ENCODE assay signal across 1 cellular context in the genomic region with DNA sequence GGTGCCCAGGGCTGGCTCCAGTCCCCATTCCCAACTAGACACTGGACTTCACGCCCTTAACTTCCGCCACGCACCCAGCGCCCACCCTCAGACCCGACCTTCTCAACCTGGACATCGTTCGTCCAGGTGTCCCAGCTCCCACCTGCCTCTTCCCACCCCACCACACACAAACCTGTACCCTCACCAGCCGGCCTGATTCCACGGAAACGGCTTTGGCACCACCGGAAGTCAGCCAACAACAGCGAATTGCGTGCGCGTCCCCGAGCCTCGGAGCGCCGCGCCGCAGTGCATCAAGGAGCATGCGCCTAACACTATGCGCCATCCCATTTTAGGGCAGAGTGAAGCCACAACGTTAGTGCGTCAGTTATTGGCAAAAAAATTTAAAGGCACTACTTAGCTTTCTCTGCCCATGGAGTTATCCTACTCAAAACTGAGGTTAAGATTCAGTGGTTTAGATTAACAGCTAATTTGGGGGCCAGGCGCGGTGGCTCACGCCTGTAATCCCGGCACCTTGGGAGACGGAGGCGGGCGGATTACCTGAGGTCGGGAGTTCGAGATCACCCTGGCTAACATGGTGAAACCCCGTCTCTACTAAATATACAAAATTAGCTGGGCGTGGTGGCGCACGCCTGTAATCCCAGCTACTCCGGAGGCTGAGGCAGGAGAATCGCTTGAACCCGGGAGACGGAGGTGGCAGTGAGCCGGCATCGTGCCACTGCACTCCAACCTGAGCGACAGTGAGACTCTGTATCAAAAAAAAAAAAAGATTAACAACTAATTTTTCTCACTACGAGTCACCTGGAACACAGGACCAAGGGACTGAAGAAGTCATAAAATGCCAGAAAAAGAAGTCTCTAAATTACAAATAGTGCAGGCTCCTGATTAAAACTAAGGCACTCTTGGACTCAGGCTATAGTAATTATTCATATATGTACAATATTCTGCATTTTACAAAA.
TF ChIP-seq lines count a peak whose summit lies in the region.

A gene with protein sequence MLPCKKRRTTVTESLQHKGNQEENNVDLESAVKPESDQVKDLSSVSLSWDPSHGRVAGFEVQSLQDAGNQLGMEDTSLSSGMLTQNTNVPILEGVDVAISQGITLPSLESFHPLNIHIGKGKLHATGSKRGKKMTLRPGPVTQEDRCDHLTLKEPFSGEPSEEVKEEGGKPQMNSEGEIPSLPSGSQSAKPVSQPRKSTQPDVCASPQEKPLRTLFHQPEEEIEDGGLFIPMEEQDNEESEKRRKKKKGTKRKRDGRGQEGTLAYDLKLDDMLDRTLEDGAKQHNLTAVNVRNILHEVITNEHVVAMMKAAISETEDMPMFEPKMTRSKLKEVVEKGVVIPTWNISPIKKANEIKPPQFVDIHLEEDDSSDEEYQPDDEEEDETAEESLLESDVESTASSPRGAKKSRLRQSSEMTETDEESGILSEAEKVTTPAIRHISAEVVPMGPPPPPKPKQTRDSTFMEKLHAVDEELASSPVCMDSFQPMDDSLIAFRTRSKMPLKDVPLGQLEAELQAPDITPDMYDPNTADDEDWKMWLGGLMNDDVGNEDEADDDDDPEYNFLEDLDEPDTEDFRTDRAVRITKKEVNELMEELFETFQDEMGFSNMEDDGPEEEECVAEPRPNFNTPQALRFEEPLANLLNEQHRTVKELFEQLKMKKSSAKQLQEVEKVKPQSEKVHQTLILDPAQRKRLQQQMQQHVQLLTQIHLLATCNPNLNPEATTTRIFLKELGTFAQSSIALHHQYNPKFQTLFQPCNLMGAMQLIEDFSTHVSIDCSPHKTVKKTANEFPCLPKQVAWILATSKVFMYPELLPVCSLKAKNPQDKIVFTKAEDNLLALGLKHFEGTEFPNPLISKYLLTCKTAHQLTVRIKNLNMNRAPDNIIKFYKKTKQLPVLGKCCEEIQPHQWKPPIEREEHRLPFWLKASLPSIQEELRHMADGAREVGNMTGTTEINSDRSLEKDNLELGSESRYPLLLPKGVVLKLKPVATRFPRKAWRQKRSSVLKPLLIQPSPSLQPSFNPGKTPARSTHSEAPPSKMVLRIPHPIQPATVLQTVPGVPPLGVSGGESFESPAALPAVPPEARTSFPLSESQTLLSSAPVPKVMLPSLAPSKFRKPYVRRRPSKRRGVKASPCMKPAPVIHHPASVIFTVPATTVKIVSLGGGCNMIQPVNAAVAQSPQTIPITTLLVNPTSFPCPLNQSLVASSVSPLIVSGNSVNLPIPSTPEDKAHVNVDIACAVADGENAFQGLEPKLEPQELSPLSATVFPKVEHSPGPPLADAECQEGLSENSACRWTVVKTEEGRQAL (N-terminal part only) (minus strand): TSS at position 240 of the 956 bp plus-strand sequence. CDS start 3,434 bp downstream, outside the sequence.

TF ChIP-seq in HepG2, 621 proteins besides CTCF, POLR2A, EP300 and RAD21 (continued from another document and continues in another):
- TF ChIP-seq ZNF530 (CRISPR knock-in tag; IDR thresholded peaks at IDR 0.05; ENCODE audit: low read depth) (no peak), MIER3 (CRISPR knock-in tag; IDR thresholded peaks at IDR 0.05; ENCODE audit: borderline replicate concordance) (peak; percentile 73; the same call in 1 of the 2 replicates), HDAC6 (IDR thresholded peaks at IDR 0.05; ENCODE audit: low read depth, low read length) (no peak), PCBP1 (IDR thresholded peaks at IDR 0.05; ENCODE audit: borderline replicate concordance, low read depth, low read length) (0 out of 2 replicates have a peak, but pooled peaks have one; percentile 57), ZNF263 (CRISPR knock-in tag; IDR thresholded peaks at IDR 0.05) (no peak; the same call in 1 of the 2 replicates), CHD4 (IDR thresholded peaks at IDR 0.05; ENCODE audit: borderline replicate concordance, low read length) (no peak), EZH2 (conservative IDR thresholded peaks at IDR 0.05; ENCODE audit: low read depth, low read length) (no peak), ZBTB8A (CRISPR knock-in tag; IDR thresholded peaks at IDR 0.05; ENCODE audit: borderline replicate concordance, low read depth) (no peak), NR3C1 (CRISPR knock-in tag; IDR thresholded peaks at IDR 0.05) (no peak), SMAD3 (CRISPR knock-in tag; IDR thresholded peaks at IDR 0.05) (no peak), STAT5B (CRISPR knock-in tag; IDR thresholded peaks at IDR 0.05) (no peak), BHLHE40 (IDR thresholded peaks at IDR 0.05; ENCODE audit: low read length) (no peak), ISL2 (CRISPR knock-in tag; IDR thresholded peaks at IDR 0.05) (peak; percentile 34; the same call in 1 of the 2 replicates), NONO (IDR thresholded peaks at IDR 0.05) (no peak), NONO (CRISPR knock-in tag; conservative IDR thresholded peaks at IDR 0.05) (peak; percentile 63), ZNF33B (CRISPR knock-in tag; IDR thresholded peaks at IDR 0.05) (0 out of 2 replicates have a peak, but pooled peaks have one; percentile 60), ZMAT3 (CRISPR knock-in tag; conservative IDR thresholded peaks at IDR 0.05) (no peak), HOXA3 (CRISPR knock-in tag; IDR thresholded peaks at IDR 0.05) (peak; percentile 93; the same call in 1 of the 2 replicates), KDM5A (IDR thresholded peaks at IDR 0.05; ENCODE audit: borderline replicate concordance, low read length) (peak; percentile 74), ZSCAN20 (CRISPR knock-in tag; IDR thresholded peaks at IDR 0.05; ENCODE audit: borderline replicate concordance) (no peak), SNAPC2 (CRISPR knock-in tag; IDR thresholded peaks at IDR 0.05) (no peak), GABPA (IDR thresholded peaks at IDR 0.05; ENCODE audit: low read depth, low read length) (peak; percentile 78), GABPA (CRISPR knock-in tag; IDR thresholded peaks at IDR 0.05; ENCODE audit: low read depth) (peak; percentile 97), CCAR2 (optimal IDR thresholded peaks at IDR 0.05; ENCODE audit: low read depth, low read length) (no peak), ZNF839 (CRISPR knock-in tag; IDR thresholded peaks at IDR 0.05; ENCODE audit: borderline replicate concordance) (0 out of 2 replicates have a peak, but pooled peaks have one; percentile 86), ZNF549 (CRISPR knock-in tag; IDR thresholded peaks at IDR 0.05) (no peak), RARA (CRISPR knock-in tag; IDR thresholded peaks at IDR 0.05) (no peak), SALL2 (CRISPR knock-in tag; IDR thresholded peaks at IDR 0.05) (peak; percentile 48; the same call in 1 of the 2 replicates)
- TF ChIP-seq, protein P1, sequence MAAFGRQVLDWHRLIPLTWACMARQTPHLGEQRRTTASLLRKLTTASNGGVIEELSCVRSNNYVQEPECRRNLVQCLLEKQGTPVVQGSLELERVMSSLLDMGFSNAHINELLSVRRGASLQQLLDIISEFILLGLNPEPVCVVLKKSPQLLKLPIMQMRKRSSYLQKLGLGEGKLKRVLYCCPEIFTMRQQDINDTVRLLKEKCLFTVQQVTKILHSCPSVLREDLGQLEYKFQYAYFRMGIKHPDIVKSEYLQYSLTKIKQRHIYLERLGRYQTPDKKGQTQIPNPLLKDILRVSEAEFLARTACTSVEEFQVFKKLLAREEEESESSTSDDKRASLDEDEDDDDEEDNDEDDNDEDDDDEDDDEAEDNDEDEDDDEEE (CRISPR knock-in tag; IDR thresholded peaks at IDR 0.05), result no peak
- TF ChIP-seq, protein P2, sequence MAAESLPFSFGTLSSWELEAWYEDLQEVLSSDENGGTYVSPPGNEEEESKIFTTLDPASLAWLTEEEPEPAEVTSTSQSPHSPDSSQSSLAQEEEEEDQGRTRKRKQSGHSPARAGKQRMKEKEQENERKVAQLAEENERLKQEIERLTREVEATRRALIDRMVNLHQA (CRISPR knock-in tag; IDR thresholded peaks at IDR 0.05), result no peak
- TF ChIP-seq, protein P3, sequence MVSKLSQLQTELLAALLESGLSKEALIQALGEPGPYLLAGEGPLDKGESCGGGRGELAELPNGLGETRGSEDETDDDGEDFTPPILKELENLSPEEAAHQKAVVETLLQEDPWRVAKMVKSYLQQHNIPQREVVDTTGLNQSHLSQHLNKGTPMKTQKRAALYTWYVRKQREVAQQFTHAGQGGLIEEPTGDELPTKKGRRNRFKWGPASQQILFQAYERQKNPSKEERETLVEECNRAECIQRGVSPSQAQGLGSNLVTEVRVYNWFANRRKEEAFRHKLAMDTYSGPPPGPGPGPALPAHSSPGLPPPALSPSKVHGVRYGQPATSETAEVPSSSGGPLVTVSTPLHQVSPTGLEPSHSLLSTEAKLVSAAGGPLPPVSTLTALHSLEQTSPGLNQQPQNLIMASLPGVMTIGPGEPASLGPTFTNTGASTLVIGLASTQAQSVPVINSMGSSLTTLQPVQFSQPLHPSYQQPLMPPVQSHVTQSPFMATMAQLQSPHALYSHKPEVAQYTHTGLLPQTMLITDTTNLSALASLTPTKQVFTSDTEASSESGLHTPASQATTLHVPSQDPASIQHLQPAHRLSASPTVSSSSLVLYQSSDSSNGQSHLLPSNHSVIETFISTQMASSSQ (IDR thresholded peaks at IDR 0.05; ENCODE audit: low read depth), result no peak
- TF ChIP-seq, protein P3 (CRISPR knock-in tag; IDR thresholded peaks at IDR 0.05; ENCODE audit: borderline replicate concordance), result no peak
- TF ChIP-seq, protein P4, sequence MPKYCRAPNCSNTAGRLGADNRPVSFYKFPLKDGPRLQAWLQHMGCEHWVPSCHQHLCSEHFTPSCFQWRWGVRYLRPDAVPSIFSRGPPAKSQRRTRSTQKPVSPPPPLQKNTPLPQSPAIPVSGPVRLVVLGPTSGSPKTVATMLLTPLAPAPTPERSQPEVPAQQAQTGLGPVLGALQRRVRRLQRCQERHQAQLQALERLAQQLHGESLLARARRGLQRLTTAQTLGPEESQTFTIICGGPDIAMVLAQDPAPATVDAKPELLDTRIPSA (CRISPR knock-in tag; IDR thresholded peaks at IDR 0.05; ENCODE audit: borderline replicate concordance), result no peak
- TF ChIP-seq, protein P5, sequence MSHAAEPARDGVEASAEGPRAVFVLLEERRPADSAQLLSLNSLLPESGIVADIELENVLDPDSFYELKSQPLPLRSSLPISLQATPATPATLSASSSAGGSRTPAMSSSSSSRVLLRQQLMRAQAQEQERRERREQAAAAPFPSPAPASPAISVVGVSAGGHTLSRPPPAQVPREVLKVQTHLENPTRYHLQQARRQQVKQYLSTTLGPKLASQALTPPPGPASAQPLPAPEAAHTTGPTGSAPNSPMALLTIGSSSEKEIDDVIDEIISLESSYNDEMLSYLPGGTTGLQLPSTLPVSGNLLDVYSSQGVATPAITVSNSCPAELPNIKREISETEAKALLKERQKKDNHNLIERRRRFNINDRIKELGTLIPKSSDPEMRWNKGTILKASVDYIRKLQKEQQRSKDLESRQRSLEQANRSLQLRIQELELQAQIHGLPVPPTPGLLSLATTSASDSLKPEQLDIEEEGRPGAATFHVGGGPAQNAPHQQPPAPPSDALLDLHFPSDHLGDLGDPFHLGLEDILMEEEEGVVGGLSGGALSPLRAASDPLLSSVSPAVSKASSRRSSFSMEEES (CRISPR knock-in tag; IDR thresholded peaks at IDR 0.05), result 0 out of 2 replicates have a peak, but pooled peaks have one; percentile 20
- TF ChIP-seq, protein P6, sequence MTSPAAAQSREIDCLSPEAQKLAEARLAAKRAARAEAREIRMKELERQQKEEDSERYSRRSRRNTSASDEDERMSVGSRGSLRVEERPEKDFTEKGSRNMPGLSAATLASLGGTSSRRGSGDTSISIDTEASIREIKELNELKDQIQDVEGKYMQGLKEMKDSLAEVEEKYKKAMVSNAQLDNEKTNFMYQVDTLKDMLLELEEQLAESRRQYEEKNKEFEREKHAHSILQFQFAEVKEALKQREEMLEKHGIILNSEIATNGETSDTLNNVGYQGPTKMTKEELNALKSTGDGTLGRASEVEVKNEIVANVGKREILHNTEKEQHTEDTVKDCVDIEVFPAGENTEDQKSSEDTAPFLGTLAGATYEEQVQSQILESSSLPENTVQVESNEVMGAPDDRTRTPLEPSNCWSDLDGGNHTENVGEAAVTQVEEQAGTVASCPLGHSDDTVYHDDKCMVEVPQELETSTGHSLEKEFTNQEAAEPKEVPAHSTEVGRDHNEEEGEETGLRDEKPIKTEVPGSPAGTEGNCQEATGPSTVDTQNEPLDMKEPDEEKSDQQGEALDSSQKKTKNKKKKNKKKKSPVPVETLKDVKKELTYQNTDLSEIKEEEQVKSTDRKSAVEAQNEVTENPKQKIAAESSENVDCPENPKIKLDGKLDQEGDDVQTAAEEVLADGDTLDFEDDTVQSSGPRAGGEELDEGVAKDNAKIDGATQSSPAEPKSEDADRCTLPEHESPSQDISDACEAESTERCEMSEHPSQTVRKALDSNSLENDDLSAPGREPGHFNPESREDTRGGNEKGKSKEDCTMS (CRISPR knock-in tag; conservative IDR thresholded peaks at IDR 0.05), result no peak
- TF ChIP-seq, protein P7, sequence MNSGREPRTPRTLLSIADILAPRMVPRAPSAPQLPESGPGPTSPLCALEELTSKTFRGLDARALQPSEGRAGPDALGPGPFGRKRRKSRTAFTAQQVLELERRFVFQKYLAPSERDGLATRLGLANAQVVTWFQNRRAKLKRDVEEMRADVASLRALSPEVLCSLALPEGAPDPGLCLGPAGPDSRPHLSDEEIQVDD (CRISPR knock-in tag; IDR thresholded peaks at IDR 0.05; ENCODE audit: borderline replicate concordance), result no peak
- TF ChIP-seq, protein P8, sequence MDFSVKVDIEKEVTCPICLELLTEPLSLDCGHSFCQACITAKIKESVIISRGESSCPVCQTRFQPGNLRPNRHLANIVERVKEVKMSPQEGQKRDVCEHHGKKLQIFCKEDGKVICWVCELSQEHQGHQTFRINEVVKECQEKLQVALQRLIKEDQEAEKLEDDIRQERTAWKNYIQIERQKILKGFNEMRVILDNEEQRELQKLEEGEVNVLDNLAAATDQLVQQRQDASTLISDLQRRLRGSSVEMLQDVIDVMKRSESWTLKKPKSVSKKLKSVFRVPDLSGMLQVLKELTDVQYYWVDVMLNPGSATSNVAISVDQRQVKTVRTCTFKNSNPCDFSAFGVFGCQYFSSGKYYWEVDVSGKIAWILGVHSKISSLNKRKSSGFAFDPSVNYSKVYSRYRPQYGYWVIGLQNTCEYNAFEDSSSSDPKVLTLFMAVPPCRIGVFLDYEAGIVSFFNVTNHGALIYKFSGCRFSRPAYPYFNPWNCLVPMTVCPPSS (IDR thresholded peaks at IDR 0.05), result no peak
- TF ChIP-seq, protein P9, sequence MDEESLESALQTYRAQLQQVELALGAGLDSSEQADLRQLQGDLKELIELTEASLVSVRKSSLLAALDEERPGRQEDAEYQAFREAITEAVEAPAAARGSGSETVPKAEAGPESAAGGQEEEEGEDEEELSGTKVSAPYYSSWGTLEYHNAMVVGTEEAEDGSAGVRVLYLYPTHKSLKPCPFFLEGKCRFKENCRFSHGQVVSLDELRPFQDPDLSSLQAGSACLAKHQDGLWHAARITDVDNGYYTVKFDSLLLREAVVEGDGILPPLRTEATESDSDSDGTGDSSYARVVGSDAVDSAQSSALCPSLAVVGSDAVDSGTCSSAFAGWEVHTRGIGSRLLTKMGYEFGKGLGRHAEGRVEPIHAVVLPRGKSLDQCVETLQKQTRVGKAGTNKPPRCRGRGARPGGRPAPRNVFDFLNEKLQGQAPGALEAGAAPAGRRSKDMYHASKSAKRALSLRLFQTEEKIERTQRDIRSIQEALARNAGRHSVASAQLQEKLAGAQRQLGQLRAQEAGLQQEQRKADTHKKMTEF (CRISPR knock-in tag; IDR thresholded peaks at IDR 0.05), result peak; percentile 58; the same call in 1 of the 2 replicates
